In the genomic region with DNA sequence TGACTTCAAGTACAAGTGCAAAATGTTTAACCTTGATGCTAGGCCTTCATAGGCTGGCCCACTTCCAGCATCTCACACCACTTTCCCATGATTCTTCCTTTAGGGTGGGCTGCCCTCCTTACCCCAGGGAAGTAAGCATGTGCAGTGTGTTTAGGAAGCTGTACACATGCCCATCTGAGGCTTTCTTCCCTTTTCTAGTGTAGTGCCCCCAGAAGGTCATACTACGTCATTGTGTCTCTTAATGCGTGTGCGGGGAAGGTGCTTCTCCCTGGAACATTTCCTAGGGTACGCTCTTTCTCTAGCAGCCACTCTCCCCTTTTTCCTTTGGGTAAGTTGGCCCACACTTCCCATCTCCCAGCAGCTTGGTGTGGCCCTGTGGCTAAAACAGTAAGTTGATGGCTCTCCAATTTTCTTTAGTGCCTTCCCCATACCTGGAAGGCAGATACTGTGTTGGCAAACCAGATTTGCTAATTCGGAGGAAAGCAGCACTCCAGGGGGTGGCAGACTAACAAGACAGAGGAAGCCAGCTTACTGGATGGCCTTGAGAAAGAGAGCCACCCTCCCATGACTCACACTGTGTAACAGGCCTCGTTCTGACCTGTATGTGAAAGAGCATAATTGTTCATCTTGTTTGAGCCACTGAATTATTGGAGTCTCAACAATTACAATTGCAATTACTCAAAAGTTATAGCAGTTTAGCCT, we compare ENCODE assay signal across 9 cellular contexts. TPM values are rescaled to one million over a fixed set of nuclear protein-coding genes. Genes with fewer than 3 reads are reported as not detected.
DNase-seq lines count a peak whose midpoint lies in the region; ATAC-seq and TF ChIP-seq lines count a peak whose summit lies in the region.
"Had no signal": no experiment of that assay in that cellular context is flagged by ENCODE, and none has a peak within 500 bp of the region (broad histone marks: within the 10 kb centered on the region; RNA-seq: fewer than 3 reads in every experiment).

No MANE protein-coding gene starts in this region.

- H3K36me3 ChIP-seq in BJ (ENCODE audit: control insufficient read depth, insufficient read depth, low read length) (no peaks in the 10 kb centered on the region), adrenal gland (replicated peaks in 1 of 2) (no peaks in the 10 kb centered on the region), right lobe of liver (no peaks in the 10 kb centered on the region), right atrium auricular region (no peaks in the 10 kb centered on the region)

- peak in 3 of 4 donors; percentile 29 to 79 (median 53) for ATAC-seq in right lobe of liver
- ATAC-seq in GM21576 (IDR thresholded peaks at IDR 0.05; ENCODE audit: unreplicated experiment) = no peak

- CTCF ChIA-PET in BJ (lab: Yijun Ruan, JAX) = interaction anchor here (0.7 to 1.7 kb wide), 4 partner anchors 13 to 1085 kb away, joined by 3 to 5 read pairs (median 3); no protein-coding TSS in a partner anchor

- intact Hi-C loops in adrenal gland (cut with DNase I) (no loop called here), right lobe of liver (cut with DNase I) (no loop called here), posterior vena cava (cut with DNase I) (no loop called here)

- TF ChIP-seq POLR2A in adrenal gland (IDR thresholded peaks at IDR 0.05) (peak in 1 of 2 donors; percentile 28), right lobe of liver (IDR thresholded peaks at IDR 0.05) (no peak)

- POLR2A ChIA-PET in BJ (lab: Charles Lee) = no interaction called here

- H3K4me1 ChIP-seq in adrenal gland (replicated peaks in 1 of 2) = peaks cover 10 to 13% of the 10 kb centered on the region in 2 donors
- no peaks in the 10 kb centered on the region for H3K4me1 ChIP-seq in right lobe of liver
- H3K4me1 ChIP-seq in right atrium auricular region = no peaks in the 10 kb centered on the region

- H3K27ac ChIP-seq in adrenal gland = peak overlapping the region; percentile 61 to 91 (median 79)
- H3K27ac ChIP-seq in right lobe of liver = no peak overlapping the region
- H3K27ac ChIP-seq in right atrium auricular region = no peak overlapping the region
- H3K27ac ChIP-seq in coronary artery = no peak overlapping the region

- H3K4me3 ChIP-seq in BJ (ENCODE audit: low read depth, low read length) (no peak overlapping the region), adrenal gland (peak overlapping the region in 1 of 4 donors; percentile 11), right lobe of liver (no peak overlapping the region), right atrium auricular region (no peak overlapping the region), coronary artery (no peak overlapping the region)

- TF ChIP-seq CTCF in BJ (IDR thresholded peaks at IDR 0.05; ENCODE audit: insufficient read depth, low read depth, low read length) = 0 out of 2 replicates have a peak, but pooled peaks have one; percentile 12
- TF ChIP-seq CTCF in adrenal gland (IDR thresholded peaks at IDR 0.05) = peak in 2 of 6 experiments; percentile 5 to 23
- no peak for TF ChIP-seq CTCF in right lobe of liver (IDR thresholded peaks at IDR 0.05)
- TF ChIP-seq CTCF in right atrium auricular region (IDR thresholded peaks at IDR 0.05) = no peak
- TF ChIP-seq CTCF in coronary artery (IDR thresholded peaks at IDR 0.05) = no peak

- DNase-seq in BJ (ENCODE audit: low read depth) (peak; percentile 31), KBM-7 (peak; percentile 21), adrenal gland (peak; percentile 77 to 91 (median 90)), right lobe of liver (no peak), posterior vena cava (ENCODE audit: low spot score) (no peak), right atrium auricular region (ENCODE audit: low spot score) (no peak), coronary artery (ENCODE audit: low spot score) (no peak)
- DNase-seq: NCI-H446 treated with DMSO at 0.1 percent for 48 hours had no signal

- WGBS in adrenal gland, 4 donors = 30 to 38% (median 33%) methylated on average over 6 of the region's 6 CpGs
- 67% methylated on average over 6 of the region's 6 CpGs for WGBS in right lobe of liver (ENCODE audit: insufficient coverage, low coverage, low lambda C conversion rate, missing lambda C conversion rate)

- no peaks in the 10 kb centered on the region for H3K9me3 ChIP-seq in adrenal gland (replicated peaks in 1 of 3)
- H3K9me3 ChIP-seq in right lobe of liver = no peaks in the 10 kb centered on the region
- H3K9me3 ChIP-seq in right atrium auricular region = no peaks in the 10 kb centered on the region

- H3K27me3 ChIP-seq in BJ (ENCODE audit: control insufficient read depth, insufficient read depth, low read length) = peaks cover 4% of the 10 kb centered on the region
- H3K27me3 ChIP-seq in adrenal gland = no peaks in the 10 kb centered on the region
- H3K27me3 ChIP-seq in right lobe of liver = no peaks in the 10 kb centered on the region
- no peaks in the 10 kb centered on the region for H3K27me3 ChIP-seq in right atrium auricular region

- in situ Hi-C loops in KBM-7 (cut with MboI; ENCODE audit: low pct_unique_long_range_greater_than_20kb, low sequenced_read_pairs) = no loop called here

RNA-seq across cellular contexts. Expression of a gene that starts 1.1 kb away (rescaled TPM):
- polyA plus RNA-seq in BJ (2011; rRNA removed) (not detected in 2 replicates), adrenal gland (not detected)
- not detected in 2 replicates for polyA minus RNA-seq in BJ (2011; rRNA and poly(A)+ RNA removed)
- total RNA-seq in adrenal gland (not detected), right lobe of liver (not detected), posterior vena cava (not detected), right atrium auricular region (not detected)

RNA-seq across cellular contexts. Expression of a gene that starts 6.7 kb away (rescaled TPM):
- polyA plus RNA-seq in BJ (2011; rRNA removed) (24.6 and 40.0 TPM in 2 replicates), adrenal gland (100 to 1,000 TPM in 1 of 3 donors, 10 to 100 TPM in 2; 74.8 to 186 (median 90.0) TPM)
- polyA minus RNA-seq in BJ (2011; rRNA and poly(A)+ RNA removed) = 7.7 and 9.3 TPM in 2 replicates
- total RNA-seq in adrenal gland (10 to 100 TPM; 27.9 to 84.6 (median 54.3) TPM), right lobe of liver (10 to 100 TPM; 10.7 to 26.6 (median 18.1) TPM), posterior vena cava (10 to 100 TPM; 31.7 to 33.3 TPM), right atrium auricular region (10 to 100 TPM; 21.1 to 37.9 TPM)

RNA-seq across cellular contexts. Expression of a gene that starts 32.8 kb away (rescaled TPM):
- 9.3 and 18.6 TPM in 2 replicates for polyA plus RNA-seq in BJ (2011; rRNA removed)
- 13.6 and 14.7 TPM in 2 replicates for polyA minus RNA-seq in BJ (2011; rRNA and poly(A)+ RNA removed)
- 10 to 100 TPM; 17.3 to 48.5 (median 35.9) TPM for total RNA-seq in adrenal gland
- 10 to 100 TPM in 1 of 3 donors, 1 to 10 TPM in 2; 5.6 to 35.4 (median 7.7) TPM for polyA plus RNA-seq in adrenal gland
- 10 to 100 TPM; 10.2 to 19.0 (median 13.3) TPM for total RNA-seq in right lobe of liver
- total RNA-seq in posterior vena cava = 10 to 100 TPM; 39.8 to 51.0 TPM
- total RNA-seq in right atrium auricular region = 10 to 100 TPM; 12.5 to 13.4 TPM

RNA-seq across cellular contexts. Expression of a gene that starts 41.8 kb away (rescaled TPM):
- polyA plus RNA-seq in BJ (2011; rRNA removed) = 3.7 and 9.0 TPM in 2 replicates
- polyA minus RNA-seq in BJ (2011; rRNA and poly(A)+ RNA removed) = 6.0 and 6.9 TPM in 2 replicates
- 10 to 100 TPM; 27.2 to 82.4 (median 53.4) TPM for total RNA-seq in adrenal gland
- 10 to 100 TPM; 75.7 to 89.8 (median 78.8) TPM for polyA plus RNA-seq in adrenal gland
- 10 to 100 TPM; 13.3 to 29.3 (median 20.0) TPM for total RNA-seq in right lobe of liver
- 10 to 100 TPM; 41.0 to 54.9 TPM for total RNA-seq in posterior vena cava
- 10 to 100 TPM; 23.5 to 27.5 TPM for total RNA-seq in right atrium auricular region

RNA-seq across cellular contexts. Expression of a gene that starts 41.9 kb away (rescaled TPM):
- 9.5 and 17.3 TPM in 2 replicates for polyA plus RNA-seq in BJ (2011; rRNA removed)
- polyA minus RNA-seq in BJ (2011; rRNA and poly(A)+ RNA removed) = 6.3 and 10.3 TPM in 2 replicates
- total RNA-seq in adrenal gland = 10 to 100 TPM; 15.4 to 35.7 (median 24.0) TPM
- 10 to 100 TPM; 31.9 to 42.5 (median 31.9) TPM for polyA plus RNA-seq in adrenal gland
- total RNA-seq in right lobe of liver = 10 to 100 TPM in 3 of 6 experiments, 1 to 10 TPM in 3; 7.5 to 12.5 (median 10.1) TPM
- 10 to 100 TPM; 13.3 to 13.9 TPM for total RNA-seq in posterior vena cava
- total RNA-seq in right atrium auricular region = 10 to 100 TPM; 10.1 to 16.2 TPM

Comparison
In these comparisons a context has a peak if more than half of its experiments do, and no peak if none do; other contexts are left out.
1. DNase-seq: peak in BJ (single experiment), KBM-7 (single experiment) and adrenal gland (7 of 7); none in right lobe of liver (0 of 3), posterior vena cava (single experiment), right atrium auricular region (single experiment) and coronary artery (single experiment).
2. H3K27ac ChIP-seq: peak in adrenal gland (5 of 5); none in right lobe of liver (0 of 3), right atrium auricular region (0 of 2) and coronary artery (0 of 2).